ENCODE assay signal across 9 cellular contexts in genomic region chr3:15050405-15051092, GRCh38. TPM values are rescaled to one million over a fixed set of nuclear protein-coding genes. Genes with fewer than 3 reads are reported as not detected.
DNase-seq lines count a peak whose midpoint lies in the region; ATAC-seq and TF ChIP-seq lines count a peak whose summit lies in the region.
"Had no signal": no experiment of that assay in that cellular context is flagged by ENCODE, and none has a peak within 500 bp of the region (broad histone marks: within the 10 kb centered on the region; RNA-seq: fewer than 3 reads in every experiment).

No MANE protein-coding gene starts in this region.

- peak; percentile 66 for ATAC-seq in GM19023 (IDR thresholded peaks at IDR 0.05; ENCODE audit: unreplicated experiment)
- ATAC-seq in HG02852 (IDR thresholded peaks at IDR 0.05; ENCODE audit: unreplicated experiment), result peak; percentile 87

- intact Hi-C loops in OCI-LY7 (cut with micrococcal nuclease; ENCODE audit: unreplicated experiment), result loop anchor here (1.0 to 10.0 kb wide), 4 partner anchors 48 to 366 kb away; partner anchors contain the start of gene RBSN

- H3K4me1 ChIP-seq in BLaER1 (peaks cover 58% of the 10 kb centered on the region), OCI-LY7 (ENCODE audit: insufficient read depth, low read length, poor library complexity, severe bottlenecking) (peaks cover 70% of the 10 kb centered on the region)

- no peak for TF ChIP-seq CTCF in OCI-LY7 (conservative IDR thresholded peaks at IDR 0.05; ENCODE audit: low read length)

- peaks cover 75% of the 10 kb centered on the region for H3K79me2 ChIP-seq in OCI-LY7 (ENCODE audit: insufficient read depth, low read depth, low read length)

- H3K9ac ChIP-seq in BLaER1, result no peak overlapping the region

- no peak overlapping the region for H3K27ac ChIP-seq in BLaER1
- H3K27ac ChIP-seq in OCI-LY7 (ENCODE audit: low read depth, low read length, poor library complexity, severe bottlenecking), result peak overlapping the region; percentile 93

- H3K9me2 ChIP-seq in OCI-LY7 (ENCODE audit: insufficient read depth, low read length), result no peaks in the 10 kb centered on the region

- H3K36me3 ChIP-seq in BLaER1, result peaks cover 68% of the 10 kb centered on the region
- H3K36me3 ChIP-seq in OCI-LY7 (ENCODE audit: insufficient read depth, low read length), result peaks cover 92% of the 10 kb centered on the region

- CTCF ChIA-PET in OCI-LY7 (lab: Charles Lee; ENCODE audit: unreplicated experiment), result interaction anchor here (0.9 to 1.2 kb wide), 3 partner anchors 15 to 124 kb away, joined by 3 to 4 read pairs (median 4); partner anchors contain the start of gene RBSN

- H3K9me3 ChIP-seq in BLaER1 (no peaks in the 10 kb centered on the region), OCI-LY7 (ENCODE audit: low read length) (no peaks in the 10 kb centered on the region)

- H2AFZ ChIP-seq in OCI-LY7 (ENCODE audit: low read length), result no peak overlapping the region

- H4K20me1 ChIP-seq in BLaER1 (peaks cover 94% of the 10 kb centered on the region), OCI-LY7 (ENCODE audit: insufficient read depth, low read length) (peaks cover 19% of the 10 kb centered on the region; the same call in 1 of the 2 replicates)

- H3K4me3 ChIP-seq in BLaER1, result no peak overlapping the region
- peak overlapping the region; percentile 45 for H3K4me3 ChIP-seq in OCI-LY7 (ENCODE audit: low read depth, low read length, poor library complexity, severe bottlenecking)

- POLR2A ChIA-PET in OCI-LY7 (lab: Charles Lee), result interaction anchor here (0.5 to 1.4 kb wide), 9 partner anchors 10 to 305 kb away, joined by 3 to 7 read pairs (median 3); partner anchors contain the start of gene MRPS25

- H3K4me2 ChIP-seq in BLaER1 (peak overlapping the region; percentile 34; the same call in 1 of the 2 replicates), OCI-LY7 (ENCODE audit: low read length) (peak overlapping the region; percentile 73)

- DNase-seq in OCI-LY7 (ENCODE audit: low spot score) (peak; percentile 96), NCI-H510A treated with DMSO at 0.1 percent for 48 hours (lab: John Stamatoyannopoulos, UW) (no peak), D341Med (ENCODE audit: low spot score) (no peak), HuH-7 (ENCODE audit: low spot score) (no peak)
- DNase-seq in stimulated activated CD8-positive, alpha-beta memory T cell treated with anti-CD3 and anti-CD28 coated beads, Interleukin-4, amount 100 ng/mL, for 48 hours, result no peak
- DNase-seq: AML-193 had no signal

- H3K27me3 ChIP-seq in BLaER1, result no peaks in the 10 kb centered on the region

- no TSS peak for BruUV-seq in OCI-LY7 (replicated peaks; lab: Mats Ljungman, UMichigan)

RNA-seq across cellular contexts. Expression of gene MRPS25, which starts 14.6 kb away (rescaled TPM):
- total RNA-seq in OCI-LY7 (2014; rRNA removed; shearing (Covaris generic)), result 44.5 and 53.6 TPM in 2 replicates
- 111 and 129 TPM in 2 replicates for total RNA-seq in OCI-LY7 (2022)

RNA-seq across cellular contexts. Expression of gene RBSN, which starts 48.4 kb away (rescaled TPM):
- total RNA-seq in OCI-LY7 (2014; rRNA removed; shearing (Covaris generic)), result 13.3 and 20.6 TPM in 2 replicates
- total RNA-seq in OCI-LY7 (2022), result 21.4 and 22.5 TPM in 2 replicates
